In the genomic region with DNA sequence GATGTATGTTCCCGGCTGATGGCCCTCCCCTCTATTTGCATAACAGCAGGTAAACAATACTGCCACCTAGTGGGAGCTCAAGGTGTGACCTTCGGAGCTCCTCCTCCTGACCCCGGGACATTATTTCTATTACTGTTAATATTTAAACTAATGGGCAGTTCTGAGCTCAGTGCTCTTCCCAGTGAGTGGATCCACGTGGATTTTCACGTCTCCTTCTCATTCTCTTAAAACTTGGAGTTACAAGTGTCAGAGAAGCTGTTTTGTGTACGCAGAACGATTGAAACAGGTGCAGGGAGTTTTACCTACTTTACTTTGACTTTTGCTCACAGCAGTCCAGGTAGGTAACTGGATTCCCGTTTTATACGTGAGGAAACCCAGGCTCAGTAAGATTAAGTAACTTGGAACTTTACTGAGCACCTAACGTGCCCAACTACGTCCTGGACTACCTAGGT, we compare ENCODE assay signal across 9 cellular contexts.
DNase-seq lines count a peak whose midpoint lies in the region; ATAC-seq, FAIRE-seq and TF ChIP-seq lines count a peak whose summit lies in the region.
"Had no signal": no experiment of that assay in that cellular context is flagged by ENCODE, and none has a peak within 500 bp of the region (broad histone marks: within the 10 kb centered on the region; RNA-seq: fewer than 3 reads in every experiment).

No MANE protein-coding gene starts in this region.

- no peak overlapping the region for H4K5ac ChIP-seq in IMR-90 (ENCODE audit: low read depth, low read length)

- in situ Hi-C loops in IMR-90 (cut with MboI; ENCODE audit: low sequenced_read_pairs): loop anchor here (5.0 to 10.0 kb wide), 2 partner anchors 131 to 156 kb away; no protein-coding TSS in a partner anchor

- no peak overlapping the region for H3K14ac ChIP-seq in IMR-90 (replicated peaks; ENCODE audit: low read depth, low read length)

- peaks cover 9% of the 10 kb centered on the region; the same call in 1 of the 2 replicates for H4K20me1 ChIP-seq in IMR-90 (ENCODE audit: insufficient read depth, low read length)
- H4K20me1 ChIP-seq in hepatocyte (ENCODE audit: insufficient read depth, poor library complexity, severe bottlenecking): no peaks in the 10 kb centered on the region

- no peak overlapping the region for H2BK15ac ChIP-seq in IMR-90 (ENCODE audit: low read depth, low read length)

- peak; percentile 63 for DNase-seq in IMR-90
- peak; percentile 42 to 74 (median 64) for DNase-seq in T-helper 1 cell
- peak; percentile 76 for DNase-seq in adipocyte (ENCODE audit: low read depth)
- peak; percentile 70 for DNase-seq in hepatocyte (ENCODE audit: low spot score)
- DNase-seq in stimulated activated CD4-positive, alpha-beta T cell treated with anti-CD3 and anti-CD28 coated beads, Interleukin-15, amount 100 ng/mL, for 48 hours (ENCODE audit: low read depth in 2 of 2): peak; percentile 40 to 58

- H3K36me3 ChIP-seq in IMR-90 (ENCODE audit: control insufficient read depth, insufficient read depth, low read length) (no peaks in the 10 kb centered on the region), adipocyte (ENCODE audit: control insufficient read depth, insufficient read depth, low read length, severe bottlenecking) (no peaks in the 10 kb centered on the region), hepatocyte (replicated peaks; ENCODE audit: insufficient read depth, low read depth) (no peaks in the 10 kb centered on the region)

- TF ChIP-seq POLR2A in IMR-90 (IDR thresholded peaks at IDR 0.05; ENCODE audit: low read depth, low read length): no peak

- H2AFZ ChIP-seq in IMR-90 (replicated peaks; ENCODE audit: low read length, poor library complexity) (no peak overlapping the region), hepatocyte (no peak overlapping the region)

- no peak overlapping the region for H2BK20ac ChIP-seq in IMR-90 (ENCODE audit: low read depth, low read length)

- no peaks in the 10 kb centered on the region for H3K79me2 ChIP-seq in hepatocyte

- intact Hi-C loops in IMR-90 (cut with micrococcal nuclease): loop anchor here (1.0 to 5.0 kb wide), 3 partner anchors 128 to 159 kb away; a partner anchor contains a TSS

- no peaks in the 10 kb centered on the region for H3K9me2 ChIP-seq in hepatocyte (replicated peaks; ENCODE audit: insufficient read depth)

- dilution Hi-C loops in IMR-90 (cut with HindIII; ENCODE audit: low sequenced_read_pairs, unreplicated experiment): no loop called here

- no peak overlapping the region for H3K18ac ChIP-seq in IMR-90 (ENCODE audit: low read depth, low read length)

- CTCF ChIA-PET in IMR-90 (lab: Yijun Ruan, JAX): interaction anchor here (0.6 to 1.4 kb wide), 6 partner anchors 21 to 157 kb away, joined by 3 to 4 read pairs (median 4); no protein-coding TSS in a partner anchor

- H3K4me3 ChIP-seq in IMR-90 (ENCODE audit: insufficient read depth, low read depth, low read length): no peak overlapping the region
- H3K4me3 ChIP-seq in adipocyte (ENCODE audit: low read length): no peak overlapping the region
- no peak overlapping the region for H3K4me3 ChIP-seq in hepatocyte

- no TSS peak for BruUV-seq in IMR-90 (replicated peaks; lab: Mats Ljungman, UMichigan)

- H2AK5ac ChIP-seq in IMR-90 (ENCODE audit: low read depth, low read length): no peak overlapping the region

- no peak overlapping the region for H3K4me2 ChIP-seq in IMR-90 (ENCODE audit: low read depth, low read length)
- no peak overlapping the region for H3K4me2 ChIP-seq in hepatocyte

- no peak overlapping the region for H2AK9ac ChIP-seq in IMR-90 (replicated peaks; ENCODE audit: low read depth, low read length, poor library complexity)

- H3K4me1 ChIP-seq in IMR-90 (ENCODE audit: control insufficient read depth, insufficient read depth, low read length) (no peaks in the 10 kb centered on the region; the same call in 1 of the 2 replicates), adipocyte (ENCODE audit: control insufficient read depth, insufficient read depth, low read length) (peaks cover 14% of the 10 kb centered on the region), hepatocyte (ENCODE audit: insufficient read depth) (peaks cover 4% of the 10 kb centered on the region)

- H3K9me3 ChIP-seq in IMR-90 (ENCODE audit: control insufficient read depth, insufficient read depth, low read length) (no peaks in the 10 kb centered on the region), adipocyte (ENCODE audit: control insufficient read depth, low read length) (no peaks in the 10 kb centered on the region), hepatocyte (ENCODE audit: low read depth) (no peaks in the 10 kb centered on the region)

- peak; percentile 72 for ATAC-seq in IMR-90 (ENCODE audit: low read depth)
- ATAC-seq in HG03521 (IDR thresholded peaks at IDR 0.05; ENCODE audit: unreplicated experiment): no peak
- no peak for ATAC-seq in GM19467 (IDR thresholded peaks at IDR 0.05; ENCODE audit: unreplicated experiment)

- FAIRE-seq in G401.6 (lab: Jason Lieb, UNC): peak; percentile 50
- FAIRE-seq: endometrium had no signal

- TF ChIP-seq RAD21 in IMR-90 (IDR thresholded peaks at IDR 0.05; ENCODE audit: low read length): peak; percentile 78

- no peak overlapping the region for H2BK120ac ChIP-seq in IMR-90 (ENCODE audit: low read depth, low read length)

- no peak overlapping the region for H4K8ac ChIP-seq in IMR-90 (ENCODE audit: low read depth in 2 of 2, low read length in 2 of 2)

- H3K79me1 ChIP-seq in IMR-90 (ENCODE audit: low read depth in 1 of 2, low read length in 2 of 2): peaks cover 9 to 12% of the 10 kb centered on the region in 2 experiments

- no peak overlapping the region for H4K91ac ChIP-seq in IMR-90 (ENCODE audit: insufficient read depth, low read depth, low read length)

- H3K4ac ChIP-seq in IMR-90 (ENCODE audit: low read depth, low read length): no peak overlapping the region

- H3K9ac ChIP-seq in IMR-90 (ENCODE audit: low read depth, low read length) (no peak overlapping the region), adipocyte (ENCODE audit: low read length) (no peak overlapping the region)

- H3K56ac ChIP-seq in IMR-90 (ENCODE audit: extremely low read depth, insufficient read depth, low read length): no peak overlapping the region

- H3K27me3 ChIP-seq in IMR-90 (ENCODE audit: control insufficient read depth, insufficient read depth, low read length) (no peaks in the 10 kb centered on the region), adipocyte (replicated peaks; ENCODE audit: control insufficient read depth, insufficient read depth, low read length) (no peaks in the 10 kb centered on the region), hepatocyte (no peaks in the 10 kb centered on the region)

- H2BK5ac ChIP-seq in IMR-90 (ENCODE audit: low read depth, low read length, poor library complexity, severe bottlenecking): no peak overlapping the region

- 0 out of 2 replicates have a peak, but pooled peaks cover under 1% of the 10 kb centered on the region for H3K9me1 ChIP-seq in IMR-90 (ENCODE audit: insufficient read depth, low read length)

- no peak overlapping the region for H3K23ac ChIP-seq in IMR-90 (ENCODE audit: low read depth, low read length)

- TF ChIP-seq CTCF in IMR-90 (conservative IDR thresholded peaks at IDR 0.05; ENCODE audit: low read depth, low read length) (peak; percentile 62), hepatocyte (IDR thresholded peaks at IDR 0.05; ENCODE audit: poor library complexity) (peak; percentile 52)

- H3K27ac ChIP-seq in IMR-90 (ENCODE audit: insufficient read depth, low read length): no peak overlapping the region
- no peak overlapping the region for H3K27ac ChIP-seq in hepatocyte

- POLR2A ChIA-PET in IMR-90 (lab: Charles Lee; ENCODE audit: unreplicated experiment): no interaction called here

- 96% methylated on average over 4 of the region's 11 CpGs; no CpG with 5 or more reads in 1 of the 2 experiments for WGBS in IMR-90 (ENCODE audit: extremely low coverage in 2 of 2, insufficient read length in 1 of 2), 2 experiments
- 87% methylated on average over 11 of the region's 11 CpGs for WGBS in hepatocyte (ENCODE audit: low lambda C conversion rate, missing lambda C conversion rate)

TF ChIP-seq in IMR-90, 13 proteins besides CTCF, POLR2A, EP300 and RAD21:
- TF ChIP-seq BHLHE40 (IDR thresholded peaks at IDR 0.05; ENCODE audit: low read depth, low read length) (no peak), CEBPB (IDR thresholded peaks at IDR 0.05; ENCODE audit: low read depth, low read length) (0 out of 2 replicates have a peak, but pooled peaks have one; percentile 3), CHD1 (IDR thresholded peaks at IDR 0.05; ENCODE audit: low read depth, low read length) (no peak), FOS (IDR thresholded peaks at IDR 0.05; ENCODE audit: low read depth, low read length) (no peak), SMC3 (IDR thresholded peaks at IDR 0.05; ENCODE audit: low read depth, low read length) (peak; percentile 85), MXI1 (IDR thresholded peaks at IDR 0.05; ENCODE audit: borderline replicate concordance, low read depth, low read length) (no peak), MAZ (IDR thresholded peaks at IDR 0.05; ENCODE audit: borderline replicate concordance, low read depth, low read length) (peak; percentile 66; the same call in 1 of the 2 replicates)
TF ChIP-seq in IMR-90: peak in this region for 3.
